8 cellular contexts compared by ENCODE assay signal in the genomic region with DNA sequence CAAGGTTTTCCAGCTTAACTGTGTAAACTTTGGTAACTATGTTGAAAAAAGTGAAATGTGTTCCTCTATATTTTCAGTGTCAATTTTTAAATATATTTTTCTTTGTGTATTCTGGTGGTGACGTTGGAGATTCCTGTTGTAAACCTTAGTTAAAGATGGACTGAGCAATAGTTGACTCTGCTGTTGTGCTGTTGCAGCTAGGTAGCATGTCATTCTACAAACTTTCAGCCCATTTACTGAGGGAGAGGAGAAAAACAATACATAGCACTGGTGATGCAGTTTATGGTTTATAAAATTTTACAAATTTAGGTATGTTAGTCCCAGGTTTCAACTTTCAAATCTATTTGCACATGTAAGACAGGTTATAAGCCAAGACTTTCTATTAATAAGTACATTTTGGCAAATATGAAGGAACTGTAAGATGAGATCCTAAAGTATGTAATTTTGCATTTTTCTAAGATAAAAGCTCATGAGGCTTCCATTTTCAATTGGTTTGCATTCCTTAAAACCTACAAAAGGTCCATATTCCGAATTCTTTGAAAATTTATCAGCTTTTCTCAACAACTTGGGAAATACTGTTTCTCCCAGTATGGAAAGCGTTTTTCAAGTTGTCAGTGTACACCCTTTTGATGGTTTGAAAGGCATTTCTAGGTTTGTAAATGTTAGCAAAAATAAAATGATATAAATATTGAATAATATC. TPM values are rescaled to one million over a fixed set of nuclear protein-coding genes. Genes with fewer than 3 reads are reported as not detected.
DNase-seq lines count a peak whose midpoint lies in the region; ATAC-seq and TF ChIP-seq lines count a peak whose summit lies in the region.

No MANE protein-coding gene starts in this region.

- no peak for TF ChIP-seq EP300 in sigmoid colon (IDR thresholded peaks at IDR 0.05)

- no peaks in the 10 kb centered on the region for H3K9me3 ChIP-seq in left ventricle myocardium inferior (replicated peaks)
- no peaks in the 10 kb centered on the region for H3K9me3 ChIP-seq in left lung
- H3K9me3 ChIP-seq in vagina: no peaks in the 10 kb centered on the region
- H3K9me3 ChIP-seq in sigmoid colon: no peaks in the 10 kb centered on the region

- DNase-seq in left ventricle myocardium inferior: no peak
- DNase-seq in left ventricle myocardium superior: no peak
- peak; percentile 21 for DNase-seq in amniotic epithelial cell (ENCODE audit: low read depth)
- DNase-seq in left lung: no peak
- no peak for DNase-seq in vagina (ENCODE audit: extremely low spot score in 2 of 2)
- no peak for DNase-seq in sigmoid colon
- no peak for DNase-seq in NCI-H1694 (lab: John Stamatoyannopoulos, UW)

- intact Hi-C loops in left ventricle myocardium inferior (cut with micrococcal nuclease) (no loop called here), left ventricle myocardium superior (cut with micrococcal nuclease) (loop anchor here (10.0 kb wide), 1 partner anchor 52 kb away; no protein-coding TSS in a partner anchor), left lung (cut with DNase I) (no loop called here), vagina (cut with DNase I) (no loop called here), sigmoid colon (cut with DNase I) (loop anchor here (5.0 kb wide), 2 partner anchors 55 to 60 kb away; no protein-coding TSS in a partner anchor)

- H3K4me3 ChIP-seq in left ventricle myocardium inferior (peak overlapping the region; percentile 94), left lung (peak overlapping the region; percentile 66 to 68), vagina (peak overlapping the region in 1 of 2 donors; percentile 90), sigmoid colon (peak overlapping the region in 2 of 4 donors; percentile 75 to 81)

- H3K27me3 ChIP-seq in left ventricle myocardium inferior (ENCODE audit: low read depth) (no peaks in the 10 kb centered on the region), left lung (peaks cover 0 to 53% of the 10 kb centered on the region in 2 donors), vagina (no peaks in the 10 kb centered on the region), sigmoid colon (no peaks in the 10 kb centered on the region)

- H3K27ac ChIP-seq in left ventricle myocardium inferior (replicated peaks): no peak overlapping the region
- H3K27ac ChIP-seq in left lung: no peak overlapping the region
- H3K27ac ChIP-seq in vagina: peak overlapping the region; percentile 3
- no peak overlapping the region for H3K27ac ChIP-seq in sigmoid colon

- H3K4me1 ChIP-seq in left ventricle myocardium inferior: peaks cover 62% of the 10 kb centered on the region
- peaks cover 0 to 31% of the 10 kb centered on the region in 2 donors for H3K4me1 ChIP-seq in left lung
- H3K4me1 ChIP-seq in vagina: peaks cover 47% of the 10 kb centered on the region
- H3K4me1 ChIP-seq in sigmoid colon: peaks cover 0 to 21% (median 15%) of the 10 kb centered on the region in 4 donors

- TF ChIP-seq POLR2A in vagina (IDR thresholded peaks at IDR 0.05) (no peak), sigmoid colon (IDR thresholded peaks at IDR 0.05) (no peak)

- 34 to 61% methylated on average over 3 of the region's 3 CpGs for WGBS in sigmoid colon, 2 donors

- ATAC-seq in left ventricle myocardium superior (no peak), left lung (no peak), GM19395 (IDR thresholded peaks at IDR 0.05; ENCODE audit: unreplicated experiment) (no peak)

- no peaks in the 10 kb centered on the region for H3K36me3 ChIP-seq in left ventricle myocardium inferior
- H3K36me3 ChIP-seq in left lung: no peaks in the 10 kb centered on the region
- no peaks in the 10 kb centered on the region for H3K36me3 ChIP-seq in vagina
- H3K36me3 ChIP-seq in sigmoid colon: no peaks in the 10 kb centered on the region

- TF ChIP-seq CTCF in left ventricle myocardium inferior (IDR thresholded peaks at IDR 0.05; ENCODE audit: borderline replicate concordance) (no peak), left lung (IDR thresholded peaks at IDR 0.05) (no peak), vagina (IDR thresholded peaks at IDR 0.05) (no peak), sigmoid colon (IDR thresholded peaks at IDR 0.05) (no peak)

RNA-seq across cellular contexts. Expression of a gene that starts 1.5 kb away (rescaled TPM):
- total RNA-seq in left ventricle myocardium inferior: 33.1 TPM
- 46.3 TPM for total RNA-seq in left ventricle myocardium superior
- 10 to 100 TPM; 34.1 to 46.3 TPM for total RNA-seq in left lung
- total RNA-seq in vagina: 26.8 TPM
- 10 to 100 TPM in 2 of 4 donors, 1 to 10 TPM in 2; 9.2 to 13.7 (median 10.8) TPM for total RNA-seq in sigmoid colon
- 10 to 100 TPM; 33.6 to 52.2 (median 35.5) TPM for polyA plus RNA-seq in sigmoid colon

Comparison
In these comparisons a context has a peak if more than half of its experiments do, and no peak if none do; other contexts are left out.
1. intact Hi-C loops: an anchor here in left ventricle myocardium superior (10.0 kb wide) and sigmoid colon (5.0 kb wide); none called in left ventricle myocardium inferior, left lung and vagina.